8 cellular contexts compared by ENCODE assay signal in genomic region chr5:43312699-43313034, GRCh38. TPM values are rescaled to one million over a fixed set of nuclear protein-coding genes. Genes with fewer than 3 reads are reported as not detected.
A peak's percentile ranks its signal among the peaks of the same experiment; 100 is the strongest.
DNase-seq lines count a peak whose midpoint lies in the region; ATAC-seq, FAIRE-seq and TF ChIP-seq lines count a peak whose summit lies in the region.

No MANE protein-coding gene starts in this region.

- dilution Hi-C loops in keratinocyte (cut with MboI; ENCODE audit: extremely low pct_ligation_motif_present, low sequenced_read_pairs): no loop called here

- H3K9me1 ChIP-seq in keratinocyte (ENCODE audit: control insufficient read depth, extremely low read depth, insufficient read depth, low read length): no peaks in the 10 kb centered on the region

- no peak for TF ChIP-seq POLR2A in testis (IDR thresholded peaks at IDR 0.05)

- CTCF ChIA-PET in Caco-2 (lab: Charles Lee): interaction anchor here (0.5 to 2.2 kb wide), 8 partner anchors 36 to 690 kb away, joined by 3 to 25 read pairs (median 4); partner anchors contain the start of genes NIM1K and TMEM267

- no peak for FAIRE-seq in keratinocyte (lab: Jason Lieb, UNC)

- ATAC-seq in GM21447 (IDR thresholded peaks at IDR 0.05; ENCODE audit: unreplicated experiment): peak; percentile 13
- peak; percentile 0 to 1 for ATAC-seq in activated naive CD4-positive, alpha-beta T cell treated with anti-CD3 and anti-CD28 coated beads, Interleukin-2, amount 50 U/mL, for 72 hours

- DNase-seq in Caco-2 (no peak), keratinocyte (ENCODE audit: low read depth, low spot score) (no peak), testis (no peak), NCI-H1436 (lab: John Stamatoyannopoulos, UW) (no peak), HK-2 (ENCODE audit: unreplicated experiment) (no peak)
- no peak for DNase-seq in activated naive CD4-positive, alpha-beta T cell treated with anti-CD3 and anti-CD28 coated beads, Interleukin-2, amount 50 U/mL, for 72 hours (ENCODE audit: low spot score in 2 of 2)

- no peak overlapping the region for H2AFZ ChIP-seq in keratinocyte (ENCODE audit: control insufficient read depth, low read length)

- H3K4me1 ChIP-seq in Caco-2: peaks cover 49% of the 10 kb centered on the region
- peaks cover 54% of the 10 kb centered on the region for H3K4me1 ChIP-seq in keratinocyte (ENCODE audit: control insufficient read depth, extremely low read depth, insufficient read depth, low read length)
- H3K4me1 ChIP-seq in testis: peaks cover 8% of the 10 kb centered on the region

- no peaks in the 10 kb centered on the region for H3K27me3 ChIP-seq in Caco-2 (replicated peaks; ENCODE audit: control insufficient read depth, insufficient read depth, low read length)
- no peaks in the 10 kb centered on the region for H3K27me3 ChIP-seq in keratinocyte (ENCODE audit: control insufficient read depth, extremely low read depth, insufficient read depth, low read length)
- H3K27me3 ChIP-seq in testis: no peaks in the 10 kb centered on the region

- H3K4me1 Mint-ChIP-seq in Caco-2 (ENCODE audit: low read depth, unreplicated experiment): peaks cover 34% of the 10 kb centered on the region
- H3K4me1 Mint-ChIP-seq in IgD-negative memory B cell: peaks cover 15 to 24% (median 19%) of the 10 kb centered on the region in 3 donors

- WGBS in testis, 2 donors: 1% methylated on average over 9 of the region's 9 CpGs

- H3K9me3 Mint-ChIP-seq in Caco-2 (ENCODE audit: unreplicated experiment): no peaks in the 10 kb centered on the region
- no peaks in the 10 kb centered on the region for H3K9me3 Mint-ChIP-seq in IgD-negative memory B cell
- peaks cover 9 to 11% of the 10 kb centered on the region in 2 donors for H3K9me3 Mint-ChIP-seq in activated naive CD4-positive, alpha-beta T cell treated with anti-CD3 and anti-CD28 coated beads, Interleukin-2, amount 50 U/mL, for 72 hours

- H3K36me3 ChIP-seq in Caco-2 (ENCODE audit: control insufficient read depth, insufficient read depth, low read length) (peaks cover 6% of the 10 kb centered on the region; the same call in 1 of the 2 replicates), keratinocyte (ENCODE audit: control insufficient read depth in 2 of 2, extremely low read depth in 1 of 2, insufficient read depth in 2 of 2, low read length in 2 of 2) (peaks cover 3 to 14% of the 10 kb centered on the region in 2 experiments), testis (ENCODE audit: low read depth, missing control alignments) (no peaks in the 10 kb centered on the region)

- H3K4me3 Mint-ChIP-seq in Caco-2 (ENCODE audit: unreplicated experiment) (peak overlapping the region; percentile 99), IgD-negative memory B cell (peak overlapping the region; percentile 87 to 100 (median 99))

- H3K4me2 ChIP-seq in keratinocyte (ENCODE audit: control insufficient read depth, extremely low read depth, insufficient read depth, low read depth, low read length): peak overlapping the region; percentile 98

- peak overlapping the region; percentile 94 for H3K27ac ChIP-seq in keratinocyte (ENCODE audit: control insufficient read depth, insufficient read depth, low read length)
- peak overlapping the region; percentile 97 to 99 for H3K27ac ChIP-seq in testis

- peaks cover 56% of the 10 kb centered on the region for H3K79me2 ChIP-seq in keratinocyte (ENCODE audit: control insufficient read depth, insufficient read depth, low read length)

- H3K9me3 ChIP-seq in Caco-2 (no peaks in the 10 kb centered on the region), keratinocyte (ENCODE audit: control insufficient read depth, low read depth, low read length) (no peaks in the 10 kb centered on the region), testis (no peaks in the 10 kb centered on the region)

- H3K9ac ChIP-seq in keratinocyte (ENCODE audit: control insufficient read depth, extremely low read depth, insufficient read depth, low read length): peak overlapping the region; percentile 89

- peak overlapping the region; percentile 56 for H3K4me3 ChIP-seq in Caco-2 (ENCODE audit: low read depth, low read length)
- peak overlapping the region; percentile 94 to 98 (median 97) for H3K4me3 ChIP-seq in keratinocyte (ENCODE audit: control insufficient read depth in 2 of 3, extremely low read depth in 1 of 3, insufficient read depth in 2 of 3, low read depth in 1 of 3, low read length in 3 of 3)
- peak overlapping the region; percentile 93 to 94 for H3K4me3 ChIP-seq in testis

- H3K27me3 Mint-ChIP-seq in Caco-2 (ENCODE audit: insufficient read depth, unreplicated experiment): no peaks in the 10 kb centered on the region
- H3K27me3 Mint-ChIP-seq in IgD-negative memory B cell: no peaks in the 10 kb centered on the region

- intact Hi-C loops in Caco-2 (cut with micrococcal nuclease; ENCODE audit: unreplicated experiment): loop anchor here (1.0 to 2.0 kb wide), 5 partner anchors 36 to 248 kb away; partner anchors contain the start of genes TMEM267 and ZNF131
- intact Hi-C loops in testis (cut with DNase I; ENCODE audit: low total_unique reads): no loop called here

- H3K36me3 Mint-ChIP-seq in Caco-2 (ENCODE audit: insufficient read depth, unreplicated experiment) (peaks cover 58% of the 10 kb centered on the region), IgD-negative memory B cell (peaks cover 4% of the 10 kb centered on the region)
- H3K36me3 Mint-ChIP-seq in activated naive CD4-positive, alpha-beta T cell treated with anti-CD3 and anti-CD28 coated beads, Interleukin-2, amount 50 U/mL, for 72 hours: peaks cover 31 to 70% of the 10 kb centered on the region in 2 donors

- H3K27ac Mint-ChIP-seq in Caco-2 (ENCODE audit: unreplicated experiment) (peak overlapping the region; percentile 83), IgD-negative memory B cell (peak overlapping the region; percentile 81 to 99 (median 98))
- peak overlapping the region; percentile 96 to 97 for H3K27ac Mint-ChIP-seq in activated naive CD4-positive, alpha-beta T cell treated with anti-CD3 and anti-CD28 coated beads, Interleukin-2, amount 50 U/mL, for 72 hours

- TF ChIP-seq CTCF in Caco-2 (IDR thresholded peaks at IDR 0.05; ENCODE audit: insufficient read depth in 1 of 2, low read depth in 1 of 2, low read length in 1 of 2, severe bottlenecking in 1 of 2, unreplicated experiment in 1 of 2): no peak
- no peak for TF ChIP-seq CTCF in keratinocyte (optimal IDR thresholded peaks at IDR 0.05 in 1 of 3, IDR thresholded peaks at IDR 0.05 in 1 of 3, conservative IDR thresholded peaks at IDR 0.05 in 1 of 3; ENCODE audit: extremely low read depth in 1 of 3, insufficient read depth in 2 of 3, low read length in 3 of 3)
- TF ChIP-seq CTCF in testis (IDR thresholded peaks at IDR 0.05): no peak

- POLR2A ChIA-PET in Caco-2 (lab: Charles Lee): interaction anchor here (1.0 to 2.3 kb wide), 8 partner anchors 22 to 248 kb away, joined by 3 to 24 read pairs (median 8); partner anchors contain the start of genes TMEM267 and ZNF131

- BruUV-seq in Caco-2 (replicated peaks; lab: Mats Ljungman, UMichigan): no TSS peak

- peaks cover 27% of the 10 kb centered on the region for H4K20me1 ChIP-seq in keratinocyte (ENCODE audit: control insufficient read depth, extremely low read depth, insufficient read depth, low read length)

RNA-seq across cellular contexts. Expression of gene HMGCS1, which starts 0.5 kb away (rescaled TPM):
- 205 and 211 TPM in 2 replicates for total RNA-seq in Caco-2 (2022)
- 11.7 TPM for polyA plus RNA-seq in IgD-negative memory B cell
- 100 to 1,000 TPM in 1 of 2 donors, 10 to 100 TPM in 1; 80.0 to 116 TPM for total RNA-seq in activated naive CD4-positive, alpha-beta T cell treated with anti-CD3 and anti-CD28 coated beads, Interleukin-2, amount 50 U/mL, for 72 hours
- 201 to 512 TPM (median 381 TPM) in 3 replicates for polyA plus RNA-seq in keratinocyte
- polyA plus RNA-seq in keratinocyte (2011; ENCODE audit: low read depth): 170 TPM
- polyA plus RNA-seq in keratinocyte (2011; cell fraction: cytosol; rRNA removed): 110 and 222 TPM in 2 replicates
- 312 and 435 TPM in 2 replicates for polyA plus RNA-seq in keratinocyte (2011; cell fraction: nucleus; rRNA removed)
- 83.4 and 351 TPM in 2 replicates for polyA plus RNA-seq in keratinocyte (2012; ENCODE audit: low replicate concordance)
- 101 to 485 TPM (median 163 TPM) in 3 replicates for polyA minus RNA-seq in keratinocyte
- polyA minus RNA-seq in keratinocyte (2011; cell fraction: cytosol; rRNA and poly(A)+ RNA removed): 148 TPM
- polyA minus RNA-seq in keratinocyte (2011; cell fraction: nucleus; rRNA and poly(A)+ RNA removed): 272 and 495 TPM in 2 replicates
- 10 to 100 TPM; 27.2 to 42.9 TPM for total RNA-seq in testis
- polyA plus RNA-seq in testis (ENCODE audit: insufficient read depth, low read depth, low replicate concordance): 47.5 TPM
